Comparison of ENCODE assay signal across 23 cellular contexts in the genomic region with DNA sequence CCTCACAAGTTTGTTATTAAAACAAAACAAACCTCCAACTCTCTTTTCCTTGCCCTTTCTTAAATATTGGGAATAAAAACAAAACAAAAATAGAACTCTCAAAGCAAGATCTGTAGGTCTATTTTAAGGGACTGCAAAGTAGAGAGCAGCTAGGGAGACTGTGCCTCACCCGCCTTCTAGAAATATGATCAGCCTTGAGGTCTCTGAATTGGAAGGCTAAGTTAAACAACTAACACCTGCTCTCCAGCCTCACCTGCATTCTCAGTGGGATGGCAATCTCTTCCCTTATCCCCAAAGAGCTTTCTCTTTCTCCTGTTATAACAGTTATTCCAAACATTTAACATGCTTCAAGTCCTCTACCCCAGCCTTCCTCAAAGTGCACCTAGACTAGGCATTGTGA.
"Had no signal": no experiment of that assay in that cellular context is flagged by ENCODE, and none has a peak within 500 bp of the region (broad histone marks: within the 10 kb centered on the region; RNA-seq: fewer than 3 reads in every experiment).

No MANE protein-coding gene starts in this region.

- H3K4me3 ChIP-seq: esophagus muscularis mucosa, gastroesophageal sphincter, heart right ventricle, skin epidermis, transverse colon, uterus had no signal

- H3K4me3 Mint-ChIP-seq: activated CD4-positive, alpha-beta T cell treated with anti-CD3 and anti-CD28 coated beads, Interleukin-2, amount 10 ng/mL, durations not matched to agents 7 days and 5 days; activated naive CD4-positive, alpha-beta T cell treated with anti-CD3 and anti-CD28 coated beads, Interleukin-2, amount 10 ng/mL, durations not matched to agents 7 days and 5 days; activated naive CD8-positive, alpha-beta T cell treated with anti-CD3 and anti-CD28 coated beads, Interleukin-2, amount 50 U/mL, for 24 hours; activated T-cell treated with anti-CD3 and anti-CD28 coated beads, Interleukin-2, amount 50 U/mL, for 4 hours; immature natural killer cell; memory B cell; naive B cell; neural crest cell had no signal

- H3K4me1 Mint-ChIP-seq: activated CD4-positive, alpha-beta T cell treated with anti-CD3 and anti-CD28 coated beads, Interleukin-2, amount 10 ng/mL, durations not matched to agents 7 days and 5 days; activated naive CD4-positive, alpha-beta T cell treated with anti-CD3 and anti-CD28 coated beads, Interleukin-2, amount 10 ng/mL, durations not matched to agents 7 days and 5 days; activated naive CD8-positive, alpha-beta T cell treated with anti-CD3 and anti-CD28 coated beads, Interleukin-2, amount 50 U/mL, for 24 hours; immature natural killer cell; memory B cell; naive B cell; neural crest cell had no signal

- H3K27me3 Mint-ChIP-seq: activated naive CD4-positive, alpha-beta T cell treated with anti-CD3 and anti-CD28 coated beads, Interleukin-2, amount 10 ng/mL, durations not matched to agents 7 days and 5 days had no signal

- H3K27me3 ChIP-seq: esophagus muscularis mucosa, gastroesophageal sphincter, heart right ventricle, transverse colon, uterus had no signal

- H3K36me3 ChIP-seq: esophagus muscularis mucosa, gastroesophageal sphincter, heart right ventricle, transverse colon, uterus had no signal

- H3K27ac Mint-ChIP-seq: activated CD4-positive, alpha-beta T cell treated with anti-CD3 and anti-CD28 coated beads, Interleukin-2, amount 10 ng/mL, durations not matched to agents 7 days and 5 days; activated naive CD4-positive, alpha-beta T cell treated with anti-CD3 and anti-CD28 coated beads, Interleukin-2, amount 10 ng/mL, durations not matched to agents 7 days and 5 days; activated naive CD8-positive, alpha-beta T cell treated with anti-CD3 and anti-CD28 coated beads, Interleukin-2, amount 50 U/mL, for 24 hours; immature natural killer cell; memory B cell; naive B cell had no signal

- H3K4me1 ChIP-seq: esophagus muscularis mucosa, gastroesophageal sphincter, transverse colon, uterus had no signal

- H3K27ac ChIP-seq: esophagus muscularis mucosa, gastroesophageal sphincter, heart right ventricle, skin epidermis, transverse colon, uterus had no signal

- DNase-seq: activated CD4-positive, alpha-beta T cell treated with anti-CD3 and anti-CD28 coated beads, Interleukin-2, amount 10 ng/mL, durations not matched to agents 7 days and 5 days; activated CD8-positive, alpha-beta memory T cell treated with anti-CD3 and anti-CD28 coated beads, Interleukin-2, amount 50 U/mL, for 4 hours; activated naive CD4-positive, alpha-beta T cell treated with anti-CD3 and anti-CD28 coated beads, Interleukin-2, amount 10 ng/mL, durations not matched to agents 7 days and 5 days; activated naive CD8-positive, alpha-beta T cell treated with anti-CD3 and anti-CD28 coated beads, Interleukin-2, amount 50 U/mL, for 24 hours; activated T-cell treated with anti-CD3 and anti-CD28 coated beads, Interleukin-2, amount 50 U/mL, for 4 hours; anterior cingulate cortex; dermis blood vessel endothelial cell; effector memory CD4-positive, alpha-beta T cell; heart right ventricle; immature natural killer cell; naive B cell; right cardiac atrium; stimulated activated naive CD8-positive, alpha-beta T cell treated with anti-CD3 and anti-CD28 coated beads, Interleukin-15, Interleukin-2, amounts not matched to agents 100 U/mL and 50 U/mL, for 24 hours; substantia nigra; T1000; transverse colon; uterus had no signal

- H3K9me3 Mint-ChIP-seq: activated CD4-positive, alpha-beta T cell treated with anti-CD3 and anti-CD28 coated beads, Interleukin-2, amount 10 ng/mL, durations not matched to agents 7 days and 5 days; activated naive CD4-positive, alpha-beta T cell treated with anti-CD3 and anti-CD28 coated beads, Interleukin-2, amount 10 ng/mL, durations not matched to agents 7 days and 5 days; activated naive CD8-positive, alpha-beta T cell treated with anti-CD3 and anti-CD28 coated beads, Interleukin-2, amount 50 U/mL, for 24 hours; activated T-cell treated with anti-CD3 and anti-CD28 coated beads, Interleukin-2, amount 50 U/mL, for 4 hours had no signal

- H3K9me3 ChIP-seq: uterus had no signal

- H3K36me3 Mint-ChIP-seq: activated naive CD4-positive, alpha-beta T cell treated with anti-CD3 and anti-CD28 coated beads, Interleukin-2, amount 10 ng/mL, durations not matched to agents 7 days and 5 days; immature natural killer cell had no signal

- ATAC-seq: activated CD4-positive, CD25-positive, alpha-beta regulatory T cell treated with anti-CD3 and anti-CD28 coated beads, Interleukin-2, amount 50 U/mL, for 24 hours; activated naive CD8-positive, alpha-beta T cell treated with anti-CD3 and anti-CD28 coated beads, Interleukin-2, amount 50 U/mL, for 24 hours; activated T-cell treated with anti-CD3 and anti-CD28 coated beads, Interleukin-2, amount 50 U/mL, for 4 hours; gastroesophageal sphincter; heart right ventricle; right cardiac atrium; stimulated activated naive CD8-positive, alpha-beta T cell treated with anti-CD3 and anti-CD28 coated beads, Interleukin-15, Interleukin-2, amounts not matched to agents 100 U/mL and 50 U/mL, for 24 hours had no signal
